2 cellular contexts compared by ENCODE assay signal in genomic region chr14:23023500-23024152, GRCh38.
TF ChIP-seq lines count a peak whose summit lies in the region.

No MANE protein-coding gene starts in this region.

TF ChIP-seq in GM23338, 12 proteins besides CTCF, POLR2A, EP300 and RAD21:
- TF ChIP-seq ETS1 (IDR thresholded peaks at IDR 0.05) (no peak), REST (IDR thresholded peaks at IDR 0.05; ENCODE audit: unreplicated experiment) (no peak), EZH2 (IDR thresholded peaks at IDR 0.05; ENCODE audit: low read depth, unreplicated experiment) (no peak), ZNF462 (CRISPR knock-in tag; IDR thresholded peaks at IDR 0.05) (no peak), CREB1 (CRISPR knock-in tag; IDR thresholded peaks at IDR 0.05; ENCODE audit: low read depth) (no peak), POLR2AphosphoS5 (IDR thresholded peaks at IDR 0.05; ENCODE audit: low read depth) (no peak), ZNF114 (CRISPR knock-in tag; IDR thresholded peaks at IDR 0.05) (no peak), NANOG (IDR thresholded peaks at IDR 0.05; ENCODE audit: borderline replicate concordance) (no peak), ZNF331 (CRISPR knock-in tag; IDR thresholded peaks at IDR 0.05; ENCODE audit: low read depth) (no peak), EZH2phosphoT487 (IDR thresholded peaks at IDR 0.05; ENCODE audit: unreplicated experiment) (no peak)

TF ChIP-seq in K562, 482 proteins besides CTCF, POLR2A, EP300 and RAD21:
- TF ChIP-seq POLR2AphosphoS2 (IDR thresholded peaks at IDR 0.05; ENCODE audit: low read length) (0 out of 2 replicates have a peak, but pooled peaks have one; percentile 45), ZNF146 (CRISPR knock-in tag; IDR thresholded peaks at IDR 0.05; ENCODE audit: unreplicated experiment) (no peak), MYBL2 (IDR thresholded peaks at IDR 0.05; ENCODE audit: low read depth) (no peak), MYBL2 (CRISPR knock-in tag; IDR thresholded peaks at IDR 0.05; ENCODE audit: borderline replicate concordance) (no peak), ZNF124 (CRISPR knock-in tag; IDR thresholded peaks at IDR 0.05) (no peak)
TF ChIP-seq in K562: peak in this region for 1.
